6 cellular contexts compared by ENCODE assay signal in genomic region chr1:11749203-11749689, GRCh38. TPM values are rescaled to one million over a fixed set of nuclear protein-coding genes. Genes with fewer than 3 reads are reported as not detected.
DNase-seq lines count a peak whose midpoint lies in the region; FAIRE-seq lines count a peak whose summit lies in the region.

No MANE protein-coding gene starts in this region.

- H3K4me1 ChIP-seq in small intestine (ENCODE audit: control insufficient read depth in 2 of 2, insufficient read depth in 1 of 2, low read depth in 1 of 2, low read length in 1 of 2), result no peaks in the 10 kb centered on the region

- FAIRE-seq in RCC 7860 (lab: Jason Lieb, UNC), result no peak
- no peak for FAIRE-seq in small intestine (lab: Jason Lieb, UNC)

- no peak overlapping the region for H3K27ac ChIP-seq in small intestine (ENCODE audit: low read depth in 1 of 2, low read length in 1 of 2)

- H3K4me3 ChIP-seq in small intestine (ENCODE audit: low read depth in 1 of 2, low read length in 2 of 2), result no peak overlapping the region

- no peaks in the 10 kb centered on the region for H3K27me3 ChIP-seq in small intestine (ENCODE audit: control insufficient read depth in 2 of 2, insufficient read depth in 2 of 2, low read length in 2 of 2)

- no peaks in the 10 kb centered on the region for H3K9me3 ChIP-seq in small intestine (ENCODE audit: control insufficient read depth, low read depth)

- DNase-seq in NK-92 treated with Interleukin-12 subunit alpha and Interleukin-12 subunit beta, amount 100 ng/mL, for 24 hours (lab: John Stamatoyannopoulos, UW), result peak; percentile 78
- no peak for DNase-seq in NK-92 (lab: John Stamatoyannopoulos, UW; ENCODE audit: unreplicated experiment)
- DNase-seq in RCC 7860 (ENCODE audit: low spot score), result peak; percentile 39
- peak; percentile 12 to 27 for DNase-seq in dermis microvascular lymphatic vessel endothelial cell (ENCODE audit: low read depth in 2 of 2)
- DNase-seq in small intestine, result peak; percentile 41
- no peak for DNase-seq in NCI-H2081 treated with DMSO at 0.1 percent for 48 hours (lab: John Stamatoyannopoulos, UW)

- 70 to 80% (median 75%) methylated on average over 9 of the region's 9 CpGs for WGBS in small intestine, 3 donors

- peaks cover 0 to 5% of the 10 kb centered on the region in 2 donors for H3K36me3 ChIP-seq in small intestine (ENCODE audit: control insufficient read depth in 2 of 2, insufficient read depth in 2 of 2, low read length in 2 of 2)

RNA-seq across cellular contexts. Expression of gene C1orf167, which starts 12.7 kb away (rescaled TPM):
- total RNA-seq in dermis microvascular lymphatic vessel endothelial cell, result 0.25 and 0.26 TPM in 2 replicates
- polyA plus RNA-seq in small intestine, result 1 to 10 TPM; 1.3 to 2.4 (median 1.4) TPM

RNA-seq across cellular contexts. Expression of gene AGTRAP, which starts 13.3 kb away (rescaled TPM):
- total RNA-seq in dermis microvascular lymphatic vessel endothelial cell, result 34.0 and 46.8 TPM in 2 replicates
- polyA plus RNA-seq in small intestine, result 10 to 100 TPM in 1 of 3 donors, 1 to 10 TPM in 2; 5.6 to 54.9 (median 9.5) TPM

RNA-seq across cellular contexts. Expression of gene MTHFR, which starts 56.5 kb away (rescaled TPM):
- 30.2 and 53.2 TPM in 2 replicates for total RNA-seq in dermis microvascular lymphatic vessel endothelial cell
- 10 to 100 TPM; 11.2 to 20.1 (median 14.1) TPM for polyA plus RNA-seq in small intestine

RNA-seq across cellular contexts. Expression of gene CLCN6, which starts 56.7 kb away (rescaled TPM):
- total RNA-seq in dermis microvascular lymphatic vessel endothelial cell, result 5.9 and 7.0 TPM in 2 replicates
- 10 to 100 TPM in 2 of 3 donors, 1 to 10 TPM in 1; 9.2 to 13.9 (median 10.4) TPM for polyA plus RNA-seq in small intestine

RNA-seq across cellular contexts. Expression of gene DRAXIN, which starts 57.7 kb away (rescaled TPM):
- 0.13 and 0.64 TPM in 2 replicates for total RNA-seq in dermis microvascular lymphatic vessel endothelial cell
- under 1 TPM in 1 of 3 donors, not detected in 2; 0.07 TPM for polyA plus RNA-seq in small intestine

Comparison
In these comparisons a context has a peak if more than half of its experiments do, and no peak if none do; other contexts are left out.
1. DNase-seq: peak in NK-92 treated with Interleukin-12 subunit alpha and Interleukin-12 subunit beta, amount 100 ng/mL, for 24 hours (single experiment), RCC 7860 (single experiment), dermis microvascular lymphatic vessel endothelial cell (2 of 2) and small intestine (single experiment); none in NK-92 (single experiment) and NCI-H2081 treated with DMSO at 0.1 percent for 48 hours (single experiment).